ENCODE assay signal across 9 cellular contexts in the genomic region with DNA sequence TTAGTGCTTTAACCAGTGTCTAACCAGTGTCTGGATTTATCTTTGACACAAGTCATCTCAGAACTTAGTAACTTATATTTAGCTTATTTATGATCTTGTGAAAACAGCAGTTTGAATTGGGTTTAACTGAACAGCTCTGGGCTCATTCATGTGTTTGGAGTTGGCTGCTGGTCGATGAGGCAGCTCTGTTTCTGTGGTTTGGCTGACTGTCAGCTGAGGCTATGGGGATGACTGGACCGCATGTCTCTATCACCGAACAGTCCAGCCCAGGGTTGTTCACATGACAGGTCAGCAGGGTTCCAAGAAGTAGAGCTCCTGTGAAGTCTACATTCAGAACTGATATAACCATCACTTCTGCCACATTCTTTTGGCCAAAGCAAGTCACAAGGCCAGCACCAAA. TPM values are rescaled to one million over a fixed set of nuclear protein-coding genes. Genes with fewer than 3 reads are reported as not detected.
DNase-seq lines count a peak whose midpoint lies in the region; ATAC-seq and TF ChIP-seq lines count a peak whose summit lies in the region.
"Had no signal": no experiment of that assay in that cellular context is flagged by ENCODE, and none has a peak within 500 bp of the region (broad histone marks: within the 10 kb centered on the region; RNA-seq: fewer than 3 reads in every experiment).

No MANE protein-coding gene starts in this region.

- H3K18ac ChIP-seq in neuronal stem cell (ENCODE audit: low read length) = no peak overlapping the region

- H2AFZ ChIP-seq in fibroblast of lung (ENCODE audit: low read length) (no peak overlapping the region), neuronal stem cell (ENCODE audit: low read length) (no peak overlapping the region)

- DNase-seq in HUDEP-2 (lab: John Stamatoyannopoulos, UW; ENCODE audit: unreplicated experiment in 76 of 76) (peak in 53 of 76 experiments; percentile 3 to 88 (median 40)), fibroblast of lung (ENCODE audit: low read depth in 2 of 2) (peak; percentile 97), ureter (ENCODE audit: low spot score) (peak; percentile 44), neuronal stem cell (ENCODE audit: low spot score) (no peak), NCI-H1694 (lab: John Stamatoyannopoulos, UW) (no peak)
- DNase-seq in activated effector memory CD4-positive, alpha-beta T cell treated with anti-CD3 and anti-CD28 coated beads, Interleukin-2, amount 50 U/mL, for 16 hours = no peak

- H3K4ac ChIP-seq in neuronal stem cell (ENCODE audit: low read length) = no peak overlapping the region

- H2BK5ac ChIP-seq in neuronal stem cell (ENCODE audit: low read length) = no peak overlapping the region

- H3K36me3 ChIP-seq in fibroblast of lung (ENCODE audit: control insufficient read depth, insufficient read depth, low read length) (no peaks in the 10 kb centered on the region), neuronal stem cell (replicated peaks in 1 of 2; ENCODE audit: control insufficient read depth in 2 of 2, insufficient read depth in 2 of 2, low read length in 2 of 2) (no peaks in the 10 kb centered on the region)

- no CpG with 5 or more reads among the region's 3 CpGs for WGBS in neuronal stem cell (ENCODE audit: extremely low coverage in 2 of 2, insufficient read length in 2 of 2, insufficient replicate concordance in 1 of 2), 2 donors

- H3K4me1 ChIP-seq in fibroblast of lung (ENCODE audit: control insufficient read depth, extremely low read depth, insufficient read depth, low read length) (peaks cover 9% of the 10 kb centered on the region), neuronal stem cell (ENCODE audit: control insufficient read depth in 2 of 2, insufficient read depth in 1 of 2, low read depth in 1 of 2, low read length in 2 of 2) (peaks cover 0 to 2% of the 10 kb centered on the region in 2 donors)

- no peak for TF ChIP-seq CTCF in fibroblast of lung (conservative IDR thresholded peaks at IDR 0.05 in 1 of 2, IDR thresholded peaks at IDR 0.05 in 1 of 2; ENCODE audit: low read depth in 1 of 2, low read length in 2 of 2)

- no peak overlapping the region for H4K8ac ChIP-seq in neuronal stem cell (ENCODE audit: low read depth, low read length)

- no peaks in the 10 kb centered on the region for H3K9me3 ChIP-seq in fibroblast of lung (ENCODE audit: control insufficient read depth, insufficient read depth, low read depth, low read length)
- no peaks in the 10 kb centered on the region for H3K9me3 ChIP-seq in neuronal stem cell (replicated peaks in 1 of 2; ENCODE audit: control insufficient read depth in 2 of 2, insufficient read depth in 1 of 2, low read depth in 1 of 2, low read length in 2 of 2)

- H3K14ac ChIP-seq in neuronal stem cell (ENCODE audit: low read length) = no peak overlapping the region

- no peak overlapping the region for H2AK5ac ChIP-seq in neuronal stem cell (ENCODE audit: low read depth, low read length)

- no peak overlapping the region for H2BK120ac ChIP-seq in neuronal stem cell (ENCODE audit: low read depth, low read length)

- H4K20me1 ChIP-seq in fibroblast of lung (ENCODE audit: control insufficient read depth, extremely low read depth, insufficient read depth, low read length) = no peaks in the 10 kb centered on the region

- H3K4me2 ChIP-seq in fibroblast of lung (ENCODE audit: extremely low read depth, insufficient read depth, low read length) (peak overlapping the region; percentile 80), neuronal stem cell (ENCODE audit: insufficient read depth, low read length, poor library complexity, severe bottlenecking) (no peak overlapping the region)

- no peak overlapping the region for H4K91ac ChIP-seq in neuronal stem cell (ENCODE audit: low read depth, low read length, poor library complexity)

- no peak overlapping the region for H2BK12ac ChIP-seq in neuronal stem cell (ENCODE audit: low read length)

- H3K27me3 ChIP-seq in fibroblast of lung (ENCODE audit: control insufficient read depth, insufficient read depth, low read length) (no peaks in the 10 kb centered on the region), neuronal stem cell (ENCODE audit: control insufficient read depth in 3 of 3, insufficient read depth in 3 of 3, low read depth in 1 of 3, low read length in 3 of 3) (no peaks in the 10 kb centered on the region)
- H3K27me3 ChIP-seq: dorsolateral prefrontal cortex had no signal

- H3K27ac ChIP-seq in fibroblast of lung (ENCODE audit: insufficient read depth, low read length) (peak overlapping the region; percentile 33), neuronal stem cell (replicated peaks; ENCODE audit: low read length) (no peak overlapping the region)

- no peak overlapping the region for H3K23ac ChIP-seq in neuronal stem cell (ENCODE audit: low read depth, low read length, poor library complexity)

- H3K9ac ChIP-seq in fibroblast of lung (ENCODE audit: insufficient read depth, low read length) = no peak overlapping the region
- H3K9ac ChIP-seq in neuronal stem cell (ENCODE audit: low read depth, low read length, poor library complexity) = no peak overlapping the region

- ATAC-seq in GM18498 (IDR thresholded peaks at IDR 0.05; ENCODE audit: unreplicated experiment) (peak; percentile 98), GM21825 (IDR thresholded peaks at IDR 0.05; ENCODE audit: unreplicated experiment) (peak; percentile 89)

- no peaks in the 10 kb centered on the region for H3K79me2 ChIP-seq in fibroblast of lung (ENCODE audit: control insufficient read depth, insufficient read depth, low read length)

- no peak overlapping the region for H3K4me3 ChIP-seq in fibroblast of lung (replicated peaks in 1 of 4; ENCODE audit: control extremely low read depth in 1 of 4, insufficient read depth in 1 of 4, low read depth in 3 of 4, low read length in 4 of 4)
- H3K4me3 ChIP-seq in neuronal stem cell (ENCODE audit: low read length in 2 of 2) = no peak overlapping the region
- H3K4me3 ChIP-seq: dorsolateral prefrontal cortex had no signal

- H3K79me1 ChIP-seq in neuronal stem cell (ENCODE audit: low read depth, low read length) = no peaks in the 10 kb centered on the region

- H2BK15ac ChIP-seq in neuronal stem cell (ENCODE audit: low read length) = no peak overlapping the region

RNA-seq across cellular contexts. Expression of gene C21orf91, which starts 29.1 kb away (rescaled TPM):
- total RNA-seq in fibroblast of lung (13.6 and 13.9 TPM in 2 replicates), ureter (19.0 TPM)
- polyA plus RNA-seq in fibroblast of lung = 11.0 and 11.4 TPM in 2 replicates
- polyA plus RNA-seq in fibroblast of lung (2012) = 6.2 and 7.1 TPM in 2 replicates
- 1.2 and 2.5 TPM in 2 replicates for polyA minus RNA-seq in fibroblast of lung (ENCODE audit: low replicate concordance)
- polyA plus RNA-seq in neuronal stem cell (2013, experiment 1 of 2) = 21.8 TPM
- 22.2 TPM for polyA plus RNA-seq in neuronal stem cell (2013, experiment 2 of 2)

Comparison
In these comparisons a context has a peak if more than half of its experiments do, and no peak if none do; other contexts are left out.
1. DNase-seq: peak in HUDEP-2 (53 of 76), fibroblast of lung (2 of 2) and ureter (single experiment); none in neuronal stem cell (single experiment), activated effector memory CD4-positive, alpha-beta T cell treated with anti-CD3 and anti-CD28 coated beads, Interleukin-2, amount 50 U/mL, for 16 hours (single experiment) and NCI-H1694 (single experiment).